9 cellular contexts compared by ENCODE assay signal in genomic region chr3:141414141-141414689, GRCh38. TPM values are rescaled to one million over a fixed set of nuclear protein-coding genes. Genes with fewer than 3 reads are reported as not detected.
DNase-seq lines count a peak whose midpoint lies in the region; ATAC-seq, FAIRE-seq and TF ChIP-seq lines count a peak whose summit lies in the region.
"Had no signal": no experiment of that assay in that cellular context is flagged by ENCODE, and none has a peak within 500 bp of the region (broad histone marks: within the 10 kb centered on the region; RNA-seq: fewer than 3 reads in every experiment).

No MANE protein-coding gene starts in this region.

- H3K4me1 Mint-ChIP-seq in activated naive CD8-positive, alpha-beta T cell treated with anti-CD3 and anti-CD28 coated beads for 36 hours, result peaks cover 65% of the 10 kb centered on the region

- intact Hi-C loops in left ventricle myocardium inferior (cut with micrococcal nuclease) (no loop called here), Right ventricle myocardium superior (cut with DNase I) (no loop called here), tibial artery (cut with DNase I; ENCODE audit: low total_unique reads) (no loop called here)

- H3K9ac ChIP-seq in liver (ENCODE audit: low read depth in 1 of 2, low read length in 2 of 2), result no peak overlapping the region

- ATAC-seq in Right ventricle myocardium superior (ENCODE audit: poor library complexity), result no peak

- H3K27ac ChIP-seq in left ventricle myocardium inferior (replicated peaks) (peak overlapping the region; percentile 99), liver (ENCODE audit: low read depth in 1 of 2, low read length in 2 of 2) (peak overlapping the region; percentile 39 to 96), tibial artery (peak overlapping the region; percentile 96 to 99)

- no peak for TF ChIP-seq POLR2A in H54 (IDR thresholded peaks at IDR 0.05; ENCODE audit: low read depth, low read length)

- H3K27me3 Mint-ChIP-seq in activated naive CD8-positive, alpha-beta T cell treated with anti-CD3 and anti-CD28 coated beads for 36 hours, result no peaks in the 10 kb centered on the region

- 87% methylated on average over 8 of the region's 8 CpGs for WGBS in liver

- H3K9me3 Mint-ChIP-seq in activated naive CD8-positive, alpha-beta T cell treated with anti-CD3 and anti-CD28 coated beads for 36 hours, result peaks cover 2% of the 10 kb centered on the region

- H3K4me3 ChIP-seq in left ventricle myocardium inferior, result no peak overlapping the region
- H3K4me3 ChIP-seq in liver (ENCODE audit: low read depth in 1 of 3, low read length in 3 of 3), result no peak overlapping the region
- H3K4me3 ChIP-seq in tibial artery, result no peak overlapping the region

- H3K27ac Mint-ChIP-seq in activated naive CD8-positive, alpha-beta T cell treated with anti-CD3 and anti-CD28 coated beads for 36 hours, result peak overlapping the region; percentile 98

- H3K36me3 ChIP-seq in left ventricle myocardium inferior (peaks cover 50% of the 10 kb centered on the region), liver (ENCODE audit: control insufficient read depth in 4 of 4, insufficient read depth in 3 of 4, low read depth in 1 of 4, low read length in 3 of 4) (peaks cover 0 to 8% (median 3%) of the 10 kb centered on the region in 4 donors), tibial artery (peaks cover 9 to 33% (median 27%) of the 10 kb centered on the region in 3 donors)

- peaks cover 21% of the 10 kb centered on the region for H3K36me3 Mint-ChIP-seq in activated naive CD8-positive, alpha-beta T cell treated with anti-CD3 and anti-CD28 coated beads for 36 hours

- DNase-seq in left ventricle myocardium inferior (no peak), Right ventricle myocardium superior (no peak), tibial artery (no peak), NAMALWA (ENCODE audit: low spot score) (no peak), kidney glomerular epithelial cell (lab: John Stamatoyannopoulos, UW) (no peak), H54 (ENCODE audit: insufficient read length, low spot score) (no peak)
- DNase-seq in activated naive CD8-positive, alpha-beta T cell treated with anti-CD3 and anti-CD28 coated beads for 36 hours, result peak; percentile 12
- DNase-seq: glutamatergic neuron had no signal

- FAIRE-seq in H54 (lab: Jason Lieb, UNC), result no peak

- peaks cover 100% of the 10 kb centered on the region for H3K4me1 ChIP-seq in left ventricle myocardium inferior
- H3K4me1 ChIP-seq in liver (ENCODE audit: control insufficient read depth in 4 of 4, insufficient read depth in 4 of 4, low read length in 3 of 4), result peaks cover 10 to 34% (median 18%) of the 10 kb centered on the region in 4 donors
- peaks cover 0 to 97% (median 67%) of the 10 kb centered on the region in 4 donors for H3K4me1 ChIP-seq in tibial artery

- H3K4me3 Mint-ChIP-seq in activated naive CD8-positive, alpha-beta T cell treated with anti-CD3 and anti-CD28 coated beads for 36 hours, result peak overlapping the region; percentile 42

- TF ChIP-seq CTCF in left ventricle myocardium inferior (IDR thresholded peaks at IDR 0.05; ENCODE audit: borderline replicate concordance) (no peak), liver (IDR thresholded peaks at IDR 0.05; ENCODE audit: low read depth, low read length, missing input control) (no peak), tibial artery (IDR thresholded peaks at IDR 0.05) (no peak)

- H3K27me3 ChIP-seq in left ventricle myocardium inferior (ENCODE audit: low read depth), result no peaks in the 10 kb centered on the region
- no peaks in the 10 kb centered on the region for H3K27me3 ChIP-seq in liver (ENCODE audit: control insufficient read depth in 4 of 4, insufficient read depth in 4 of 4, low read length in 3 of 4)
- no peaks in the 10 kb centered on the region for H3K27me3 ChIP-seq in tibial artery

- H3K9me3 ChIP-seq in left ventricle myocardium inferior (replicated peaks) (no peaks in the 10 kb centered on the region), liver (ENCODE audit: control insufficient read depth in 4 of 4, low read length in 3 of 4) (no peaks in the 10 kb centered on the region), tibial artery (no peaks in the 10 kb centered on the region)

- TF ChIP-seq RAD21 in liver (IDR thresholded peaks at IDR 0.05), result no peak

TF ChIP-seq in liver, 16 proteins besides CTCF, POLR2A, EP300 and RAD21:
- TF ChIP-seq EGR1 (IDR thresholded peaks at IDR 0.05; ENCODE audit: low read depth in 2 of 2), result no peak
- no peak for TF ChIP-seq GABPA (IDR thresholded peaks at IDR 0.05 in 1 of 2, conservative IDR thresholded peaks at IDR 0.05 in 1 of 2)
- TF ChIP-seq, protein P1, sequence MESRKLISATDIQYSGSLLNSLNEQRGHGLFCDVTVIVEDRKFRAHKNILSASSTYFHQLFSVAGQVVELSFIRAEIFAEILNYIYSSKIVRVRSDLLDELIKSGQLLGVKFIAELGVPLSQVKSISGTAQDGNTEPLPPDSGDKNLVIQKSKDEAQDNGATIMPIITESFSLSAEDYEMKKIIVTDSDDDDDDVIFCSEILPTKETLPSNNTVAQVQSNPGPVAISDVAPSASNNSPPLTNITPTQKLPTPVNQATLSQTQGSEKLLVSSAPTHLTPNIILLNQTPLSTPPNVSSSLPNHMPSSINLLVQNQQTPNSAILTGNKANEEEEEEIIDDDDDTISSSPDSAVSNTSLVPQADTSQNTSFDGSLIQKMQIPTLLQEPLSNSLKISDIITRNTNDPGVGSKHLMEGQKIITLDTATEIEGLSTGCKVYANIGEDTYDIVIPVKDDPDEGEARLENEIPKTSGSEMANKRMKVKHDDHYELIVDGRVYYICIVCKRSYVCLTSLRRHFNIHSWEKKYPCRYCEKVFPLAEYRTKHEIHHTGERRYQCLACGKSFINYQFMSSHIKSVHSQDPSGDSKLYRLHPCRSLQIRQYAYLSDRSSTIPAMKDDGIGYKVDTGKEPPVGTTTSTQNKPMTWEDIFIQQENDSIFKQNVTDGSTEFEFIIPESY (IDR thresholded peaks at IDR 0.05), result no peak
- TF ChIP-seq, protein P2, sequence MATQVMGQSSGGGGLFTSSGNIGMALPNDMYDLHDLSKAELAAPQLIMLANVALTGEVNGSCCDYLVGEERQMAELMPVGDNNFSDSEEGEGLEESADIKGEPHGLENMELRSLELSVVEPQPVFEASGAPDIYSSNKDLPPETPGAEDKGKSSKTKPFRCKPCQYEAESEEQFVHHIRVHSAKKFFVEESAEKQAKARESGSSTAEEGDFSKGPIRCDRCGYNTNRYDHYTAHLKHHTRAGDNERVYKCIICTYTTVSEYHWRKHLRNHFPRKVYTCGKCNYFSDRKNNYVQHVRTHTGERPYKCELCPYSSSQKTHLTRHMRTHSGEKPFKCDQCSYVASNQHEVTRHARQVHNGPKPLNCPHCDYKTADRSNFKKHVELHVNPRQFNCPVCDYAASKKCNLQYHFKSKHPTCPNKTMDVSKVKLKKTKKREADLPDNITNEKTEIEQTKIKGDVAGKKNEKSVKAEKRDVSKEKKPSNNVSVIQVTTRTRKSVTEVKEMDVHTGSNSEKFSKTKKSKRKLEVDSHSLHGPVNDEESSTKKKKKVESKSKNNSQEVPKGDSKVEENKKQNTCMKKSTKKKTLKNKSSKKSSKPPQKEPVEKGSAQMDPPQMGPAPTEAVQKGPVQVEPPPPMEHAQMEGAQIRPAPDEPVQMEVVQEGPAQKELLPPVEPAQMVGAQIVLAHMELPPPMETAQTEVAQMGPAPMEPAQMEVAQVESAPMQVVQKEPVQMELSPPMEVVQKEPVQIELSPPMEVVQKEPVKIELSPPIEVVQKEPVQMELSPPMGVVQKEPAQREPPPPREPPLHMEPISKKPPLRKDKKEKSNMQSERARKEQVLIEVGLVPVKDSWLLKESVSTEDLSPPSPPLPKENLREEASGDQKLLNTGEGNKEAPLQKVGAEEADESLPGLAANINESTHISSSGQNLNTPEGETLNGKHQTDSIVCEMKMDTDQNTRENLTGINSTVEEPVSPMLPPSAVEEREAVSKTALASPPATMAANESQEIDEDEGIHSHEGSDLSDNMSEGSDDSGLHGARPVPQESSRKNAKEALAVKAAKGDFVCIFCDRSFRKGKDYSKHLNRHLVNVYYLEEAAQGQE (IDR thresholded peaks at IDR 0.05), result no peak
- no peak for TF ChIP-seq FOXA1 (IDR thresholded peaks at IDR 0.05)
- TF ChIP-seq SP1 (IDR thresholded peaks at IDR 0.05), result peak; percentile 29
- no peak for TF ChIP-seq YY1 (IDR thresholded peaks at IDR 0.05)
- TF ChIP-seq, protein P3, sequence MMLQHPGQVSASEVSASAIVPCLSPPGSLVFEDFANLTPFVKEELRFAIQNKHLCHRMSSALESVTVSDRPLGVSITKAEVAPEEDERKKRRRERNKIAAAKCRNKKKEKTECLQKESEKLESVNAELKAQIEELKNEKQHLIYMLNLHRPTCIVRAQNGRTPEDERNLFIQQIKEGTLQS (IDR thresholded peaks at IDR 0.05), result no peak
- no peak for TF ChIP-seq JUND (IDR thresholded peaks at IDR 0.05)
- no peak for TF ChIP-seq TAF1 (conservative IDR thresholded peaks at IDR 0.05)
- TF ChIP-seq RXRA (IDR thresholded peaks at IDR 0.05), result no peak
- TF ChIP-seq HNF4A (conservative IDR thresholded peaks at IDR 0.05), result no peak
- TF ChIP-seq HNF4G (IDR thresholded peaks at IDR 0.05), result no peak
- no peak for TF ChIP-seq MAX (IDR thresholded peaks at IDR 0.05)
- no peak for TF ChIP-seq FOXA2 (IDR thresholded peaks at IDR 0.05)
- TF ChIP-seq NR2F2 (IDR thresholded peaks at IDR 0.05), result peak; percentile 43

RNA-seq across cellular contexts. Expression of gene ZBTB38, which starts 45.9 kb away (rescaled TPM):
- total RNA-seq in left ventricle myocardium inferior, result 116 TPM
- 89.6 TPM for total RNA-seq in Right ventricle myocardium superior
- 10 to 100 TPM; 14.7 to 16.7 TPM for total RNA-seq in activated naive CD8-positive, alpha-beta T cell treated with anti-CD3 and anti-CD28 coated beads for 36 hours
- total RNA-seq in liver, result 10 to 100 TPM; 19.8 to 57.3 TPM
- polyA plus RNA-seq in liver, result 10 to 100 TPM in 1 of 2 donors, 1 to 10 TPM in 1; 9.5 to 19.2 TPM
